ENCODE assay signal across 1 cellular context in genomic region chr17:30920683-30921543, GRCh38.
TF ChIP-seq lines count a peak whose summit lies in the region.

No MANE protein-coding gene starts in this region.

TF ChIP-seq in endothelial cell of umbilical vein, 7 proteins besides CTCF, POLR2A, EP300 and RAD21 (continued from another document):
- TF ChIP-seq JUN (IDR thresholded peaks at IDR 0.05; ENCODE audit: borderline replicate concordance, insufficient read depth, insufficient read length, low read depth) = no peak
- TF ChIP-seq GATA2 (IDR thresholded peaks at IDR 0.05; ENCODE audit: insufficient read depth, insufficient read length, low read depth, low read length) = no peak
TF ChIP-seq in endothelial cell of umbilical vein: peak in this region for 0.
